In the genomic region with DNA sequence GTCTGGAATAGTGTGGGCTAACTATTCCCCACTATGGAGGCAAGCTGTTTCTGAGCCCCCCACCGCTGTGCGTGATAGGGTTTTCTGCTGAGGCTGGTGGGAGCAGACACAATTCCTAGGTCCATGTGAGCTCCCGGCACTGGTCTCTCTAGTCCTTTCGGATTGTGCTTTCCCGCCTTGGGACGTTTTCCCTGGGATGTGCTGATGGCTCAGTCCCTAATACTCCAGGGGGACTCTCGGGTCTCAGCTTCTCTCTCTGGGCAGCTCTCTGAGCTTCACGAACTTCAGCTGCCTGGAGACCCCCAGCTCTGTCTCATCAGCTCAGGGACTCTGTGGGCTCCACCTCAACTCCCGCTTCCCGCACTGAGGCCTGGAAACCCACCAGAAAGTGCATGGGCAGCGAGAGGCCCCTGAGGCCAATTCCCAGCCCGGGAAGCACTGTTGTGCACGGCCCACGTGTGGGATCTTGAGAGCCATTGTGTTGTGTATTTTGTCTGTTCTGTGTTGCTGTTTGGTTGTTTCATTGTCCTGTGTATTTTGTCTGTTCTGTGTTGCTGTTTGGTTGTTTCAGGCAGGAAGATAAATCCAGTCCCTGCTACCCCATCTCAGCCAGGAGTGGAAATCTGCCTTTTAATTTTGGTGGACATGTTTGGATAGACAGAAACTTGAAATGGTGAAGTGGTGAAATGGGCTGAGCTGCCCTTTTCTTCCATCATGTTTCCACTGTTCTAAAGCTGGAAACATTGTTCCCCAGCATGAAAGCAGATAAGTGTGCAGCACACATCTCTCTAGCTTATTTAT, we compare ENCODE assay signal across 21 cellular contexts. TPM values are rescaled to one million over a fixed set of nuclear protein-coding genes. Genes with fewer than 3 reads are reported as not detected.
A peak's percentile ranks its signal among the peaks of the same experiment; 100 is the strongest.
DNase-seq lines count a peak whose midpoint lies in the region; ATAC-seq and TF ChIP-seq lines count a peak whose summit lies in the region.
"Had no signal": no experiment of that assay in that cellular context is flagged by ENCODE, and none has a peak within 500 bp of the region (broad histone marks: within the 10 kb centered on the region; RNA-seq: fewer than 3 reads in every experiment).

No MANE protein-coding gene starts in this region.

- POLR2A ChIA-PET in naive thymus-derived CD8-positive, alpha-beta T cell (lab: Charles Lee) = interaction anchor here (0.9 to 1.8 kb wide), 2 partner anchors 9 to 15 kb away, joined by 4 to 6 read pairs; a partner anchor contains a TSS

- H3K4me1 ChIP-seq in SJSA1 (replicated peaks) (peaks cover 30% of the 10 kb centered on the region), testis (peaks cover 15% of the 10 kb centered on the region)

- WGBS in testis, 2 donors = 42 to 64% methylated on average over 14 of the region's 14 CpGs

- H3K9me3 Mint-ChIP-seq in mesothelial cell of epicardium = no peaks in the 10 kb centered on the region
- no peaks in the 10 kb centered on the region for H3K9me3 Mint-ChIP-seq in naive thymus-derived CD8-positive, alpha-beta T cell
- H3K9me3 Mint-ChIP-seq: natural killer cell treated with Interleukin-12 subunit alpha and Interleukin-12 subunit beta and Interleukin-15 and Interleukin-18, amount 100 ng/mL, for 72 hours; stimulated activated effector memory CD8-positive, alpha-beta T cell treated with anti-CD3 and anti-CD28 coated beads, Interleukin-12 subunit alpha, Interleukin-12 subunit beta, amount 100 ng/mL, for 72 hours had no signal

- H3K4me1 Mint-ChIP-seq in mesothelial cell of epicardium = peaks cover 41% of the 10 kb centered on the region
- H3K4me1 Mint-ChIP-seq in naive thymus-derived CD8-positive, alpha-beta T cell = no peaks in the 10 kb centered on the region
- H3K4me1 Mint-ChIP-seq: stimulated activated effector memory CD8-positive, alpha-beta T cell treated with anti-CD3 and anti-CD28 coated beads, Interleukin-12 subunit alpha, Interleukin-12 subunit beta, amount 100 ng/mL, for 72 hours had no signal

- in situ Hi-C loops in GM13977 (cut with MboI; ENCODE audit: low pct_unique_long_range_greater_than_20kb, low sequenced_read_pairs, unreplicated experiment) = no loop called here

- H3K9me3 ChIP-seq in SJSA1 (replicated peaks) (no peaks in the 10 kb centered on the region), testis (no peaks in the 10 kb centered on the region)
- H3K9me3 ChIP-seq: tibial artery had no signal

- H3K4me3 Mint-ChIP-seq in mesothelial cell of epicardium = no peak overlapping the region
- no peak overlapping the region for H3K4me3 Mint-ChIP-seq in naive thymus-derived CD8-positive, alpha-beta T cell
- H3K4me3 Mint-ChIP-seq: natural killer cell treated with Interleukin-12 subunit alpha and Interleukin-12 subunit beta and Interleukin-15 and Interleukin-18, amount 100 ng/mL, for 72 hours; stimulated activated effector memory CD8-positive, alpha-beta T cell treated with anti-CD3 and anti-CD28 coated beads, Interleukin-12 subunit alpha, Interleukin-12 subunit beta, amount 100 ng/mL, for 72 hours had no signal

- DNase-seq in SJSA1 (ENCODE audit: low read depth in 1 of 2, low spot score in 2 of 2) (peak in 1 of 2 experiments; percentile 10), ecto neural progenitor cell (ENCODE audit: low spot score) (peak; percentile 48), mesothelial cell of epicardium (ENCODE audit: low spot score in 2 of 2, unreplicated experiment in 2 of 2) (no peak), testis (no peak), GM13977 (ENCODE audit: low spot score) (no peak)
- no peak for DNase-seq in naive thymus-derived CD8-positive, alpha-beta T cell
- DNase-seq: activated CD4-positive, alpha-beta T cell treated with anti-CD3 and anti-CD28 coated beads, Interleukin-2, amount 50 U/mL, for 1 hour; activated gamma-delta T cell treated with Interleukin-2 at 50 U/mL for 16 hours; AML-193; amygdala; COR-L47; NCI-H1105; NCI-H526; SHP77 treated with DMSO at 0.1 percent for 48 hours; tibial artery had no signal

- peak overlapping the region; percentile 52 for H3K27ac ChIP-seq in SJSA1
- peak overlapping the region; percentile 20 to 70 for H3K27ac ChIP-seq in testis

- no peaks in the 10 kb centered on the region for H3K36me3 ChIP-seq in SJSA1
- no peaks in the 10 kb centered on the region for H3K36me3 ChIP-seq in testis (ENCODE audit: low read depth, missing control alignments)
- H3K36me3 ChIP-seq: tibial artery had no signal

- H3K27me3 ChIP-seq in SJSA1 (replicated peaks) (no peaks in the 10 kb centered on the region), testis (no peaks in the 10 kb centered on the region)

- intact Hi-C loops in testis (cut with DNase I; ENCODE audit: low total_unique reads) = no loop called here

- TF ChIP-seq CTCF in mesothelial cell of epicardium (IDR thresholded peaks at IDR 0.05; ENCODE audit: unreplicated experiment) = no peak
- no peak for TF ChIP-seq CTCF in testis (IDR thresholded peaks at IDR 0.05)
- no peak for TF ChIP-seq CTCF in GM13977 (IDR thresholded peaks at IDR 0.05; ENCODE audit: extremely low read depth, insufficient read depth, missing control alignments)

- no peak for ATAC-seq in HG02973 (IDR thresholded peaks at IDR 0.05; ENCODE audit: unreplicated experiment)
- no peak for ATAC-seq in naive thymus-derived CD8-positive, alpha-beta T cell
- ATAC-seq: natural killer cell treated with Interleukin-12 subunit alpha and Interleukin-12 subunit beta and Interleukin-15 and Interleukin-18, amount 100 ng/mL, for 72 hours; stimulated activated effector memory CD8-positive, alpha-beta T cell treated with anti-CD3 and anti-CD28 coated beads, Interleukin-12 subunit alpha, Interleukin-12 subunit beta, amount 100 ng/mL, for 72 hours had no signal

- no peaks in the 10 kb centered on the region for H3K36me3 Mint-ChIP-seq in mesothelial cell of epicardium
- no peaks in the 10 kb centered on the region for H3K36me3 Mint-ChIP-seq in naive thymus-derived CD8-positive, alpha-beta T cell
- H3K36me3 Mint-ChIP-seq: natural killer cell treated with Interleukin-12 subunit alpha and Interleukin-12 subunit beta and Interleukin-15 and Interleukin-18, amount 100 ng/mL, for 72 hours; stimulated activated effector memory CD8-positive, alpha-beta T cell treated with anti-CD3 and anti-CD28 coated beads, Interleukin-12 subunit alpha, Interleukin-12 subunit beta, amount 100 ng/mL, for 72 hours had no signal

- H3K27me3 Mint-ChIP-seq in mesothelial cell of epicardium (ENCODE audit: low read depth) = no peaks in the 10 kb centered on the region
- H3K27me3 Mint-ChIP-seq in naive thymus-derived CD8-positive, alpha-beta T cell = peaks cover 0 to 3% (median 3%) of the 10 kb centered on the region in 5 donors

- H3K4me3 ChIP-seq in SJSA1 = no peak overlapping the region
- no peak overlapping the region for H3K4me3 ChIP-seq in testis
- H3K4me3 ChIP-seq: tibial artery had no signal

- peak overlapping the region; percentile 90 for H3K27ac Mint-ChIP-seq in mesothelial cell of epicardium
- H3K27ac Mint-ChIP-seq in naive thymus-derived CD8-positive, alpha-beta T cell = no peak overlapping the region
- H3K27ac Mint-ChIP-seq: natural killer cell treated with Interleukin-12 subunit alpha and Interleukin-12 subunit beta and Interleukin-15 and Interleukin-18, amount 100 ng/mL, for 72 hours; stimulated activated effector memory CD8-positive, alpha-beta T cell treated with anti-CD3 and anti-CD28 coated beads, Interleukin-12 subunit alpha, Interleukin-12 subunit beta, amount 100 ng/mL, for 72 hours had no signal

- no peak for TF ChIP-seq POLR2A in testis (IDR thresholded peaks at IDR 0.05)

RNA-seq across cellular contexts. Expression of a gene that starts 12.7 kb away (rescaled TPM):
- 7.5 and 8.0 TPM in 2 replicates for total RNA-seq in SJSA1 (2014; rRNA removed; shearing (Covaris generic))
- total RNA-seq in mesothelial cell of epicardium (15.2 to 19.0 TPM (median 18.0 TPM) in 3 replicates), testis (10 to 100 TPM in 1 of 2 donors, 1 to 10 TPM in 1; 8.1 to 13.1 TPM)
- 16.1 TPM for polyA plus RNA-seq in testis (ENCODE audit: insufficient read depth, low read depth, low replicate concordance)
- 10 to 100 TPM; 28.0 to 29.7 TPM for total RNA-seq in naive thymus-derived CD8-positive, alpha-beta T cell
- polyA plus RNA-seq in naive thymus-derived CD8-positive, alpha-beta T cell = under 1 TPM in 1 of 3 donors, not detected in 2; 0.39 TPM
- total RNA-seq: pulmonary artery endothelial cell had no signal

RNA-seq across cellular contexts. Expression of a gene that starts 15.1 kb away (rescaled TPM):
- total RNA-seq in SJSA1 (2014; rRNA removed; shearing (Covaris generic)) = not detected in 2 replicates
- not detected in 3 replicates for total RNA-seq in mesothelial cell of epicardium
- under 1 TPM in 1 of 2 donors, not detected in 1; 0.06 TPM for total RNA-seq in testis
- polyA plus RNA-seq in testis (ENCODE audit: insufficient read depth, low read depth, low replicate concordance) = not detected
- not detected for total RNA-seq in naive thymus-derived CD8-positive, alpha-beta T cell
- polyA plus RNA-seq in naive thymus-derived CD8-positive, alpha-beta T cell = under 1 TPM; 0.06 to 0.15 (median 0.08) TPM
- total RNA-seq: natural killer cell treated with Interleukin-12 subunit alpha and Interleukin-12 subunit beta and Interleukin-15 and Interleukin-18, amount 100 ng/mL, for 72 hours; pulmonary artery endothelial cell; T-helper 1 cell treated with Interleukin-12 subunit alpha and Interleukin-12 subunit beta and Interleukin-4 antibody, amounts not matched to agents 30 ng/mL and 1 ng/mL, for 36 hours had no signal
- polyA plus RNA-seq: keratinocyte had no signal

RNA-seq across cellular contexts. Expression of a gene that starts 40.3 kb away (rescaled TPM):
- 155 and 244 TPM in 2 replicates for total RNA-seq in SJSA1 (2014; rRNA removed; shearing (Covaris generic))
- 37.7 to 40.3 TPM (median 39.4 TPM) in 3 replicates for total RNA-seq in mesothelial cell of epicardium
- total RNA-seq in testis = 100 to 1,000 TPM in 1 of 2 donors, 10 to 100 TPM in 1; 92.1 to 109 TPM
- 50.0 TPM for polyA plus RNA-seq in testis (ENCODE audit: insufficient read depth, low read depth, low replicate concordance)
- total RNA-seq in naive thymus-derived CD8-positive, alpha-beta T cell = 10 to 100 TPM; 49.0 to 50.7 TPM
- 10 to 100 TPM; 22.3 to 48.8 (median 29.3) TPM for polyA plus RNA-seq in naive thymus-derived CD8-positive, alpha-beta T cell

RNA-seq across cellular contexts. Expression of a gene that starts 53.9 kb away (rescaled TPM):
- 0.50 and 3.4 TPM in 2 replicates for total RNA-seq in SJSA1 (2014; rRNA removed; shearing (Covaris generic))
- 4.9 to 5.2 TPM (median 4.9 TPM) in 3 replicates for total RNA-seq in mesothelial cell of epicardium
- 10 to 100 TPM; 13.0 to 19.9 TPM for total RNA-seq in testis
- 50.1 TPM for polyA plus RNA-seq in testis (ENCODE audit: insufficient read depth, low read depth, low replicate concordance)
- 100 to 1,000 TPM; 287 to 295 TPM for total RNA-seq in naive thymus-derived CD8-positive, alpha-beta T cell
- polyA plus RNA-seq in naive thymus-derived CD8-positive, alpha-beta T cell = 100 to 1,000 TPM; 326 to 438 (median 338) TPM
- total RNA-seq: pulmonary artery endothelial cell had no signal
